Comparison of ENCODE assay signal across 2 cellular contexts in the genomic region with DNA sequence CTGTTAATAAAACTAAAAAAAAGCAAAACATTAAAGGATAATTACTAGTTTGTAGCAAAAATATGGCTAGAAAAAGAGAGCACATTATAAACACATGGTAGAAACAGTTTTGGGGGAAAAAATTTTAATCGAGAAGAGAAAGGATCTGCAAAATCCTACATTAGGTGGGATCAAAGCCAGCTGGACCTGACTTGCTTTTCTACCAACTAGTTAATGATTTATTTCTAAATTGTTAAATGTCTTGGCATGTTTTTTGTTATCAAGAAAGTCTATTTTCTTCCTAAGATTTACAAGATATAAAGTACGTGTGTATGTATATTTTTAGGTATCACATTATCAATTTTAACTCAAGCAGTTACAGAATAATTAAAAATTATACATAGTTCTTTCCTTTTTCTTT.
TF ChIP-seq lines count a peak whose summit lies in the region.

No MANE protein-coding gene starts in this region.

TF ChIP-seq in liver, 16 proteins besides CTCF, POLR2A, EP300 and RAD21 (continued from another document):
- TF ChIP-seq, protein P1, sequence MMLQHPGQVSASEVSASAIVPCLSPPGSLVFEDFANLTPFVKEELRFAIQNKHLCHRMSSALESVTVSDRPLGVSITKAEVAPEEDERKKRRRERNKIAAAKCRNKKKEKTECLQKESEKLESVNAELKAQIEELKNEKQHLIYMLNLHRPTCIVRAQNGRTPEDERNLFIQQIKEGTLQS (IDR thresholded peaks at IDR 0.05): no peak
- TF ChIP-seq, protein P2, sequence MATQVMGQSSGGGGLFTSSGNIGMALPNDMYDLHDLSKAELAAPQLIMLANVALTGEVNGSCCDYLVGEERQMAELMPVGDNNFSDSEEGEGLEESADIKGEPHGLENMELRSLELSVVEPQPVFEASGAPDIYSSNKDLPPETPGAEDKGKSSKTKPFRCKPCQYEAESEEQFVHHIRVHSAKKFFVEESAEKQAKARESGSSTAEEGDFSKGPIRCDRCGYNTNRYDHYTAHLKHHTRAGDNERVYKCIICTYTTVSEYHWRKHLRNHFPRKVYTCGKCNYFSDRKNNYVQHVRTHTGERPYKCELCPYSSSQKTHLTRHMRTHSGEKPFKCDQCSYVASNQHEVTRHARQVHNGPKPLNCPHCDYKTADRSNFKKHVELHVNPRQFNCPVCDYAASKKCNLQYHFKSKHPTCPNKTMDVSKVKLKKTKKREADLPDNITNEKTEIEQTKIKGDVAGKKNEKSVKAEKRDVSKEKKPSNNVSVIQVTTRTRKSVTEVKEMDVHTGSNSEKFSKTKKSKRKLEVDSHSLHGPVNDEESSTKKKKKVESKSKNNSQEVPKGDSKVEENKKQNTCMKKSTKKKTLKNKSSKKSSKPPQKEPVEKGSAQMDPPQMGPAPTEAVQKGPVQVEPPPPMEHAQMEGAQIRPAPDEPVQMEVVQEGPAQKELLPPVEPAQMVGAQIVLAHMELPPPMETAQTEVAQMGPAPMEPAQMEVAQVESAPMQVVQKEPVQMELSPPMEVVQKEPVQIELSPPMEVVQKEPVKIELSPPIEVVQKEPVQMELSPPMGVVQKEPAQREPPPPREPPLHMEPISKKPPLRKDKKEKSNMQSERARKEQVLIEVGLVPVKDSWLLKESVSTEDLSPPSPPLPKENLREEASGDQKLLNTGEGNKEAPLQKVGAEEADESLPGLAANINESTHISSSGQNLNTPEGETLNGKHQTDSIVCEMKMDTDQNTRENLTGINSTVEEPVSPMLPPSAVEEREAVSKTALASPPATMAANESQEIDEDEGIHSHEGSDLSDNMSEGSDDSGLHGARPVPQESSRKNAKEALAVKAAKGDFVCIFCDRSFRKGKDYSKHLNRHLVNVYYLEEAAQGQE (IDR thresholded peaks at IDR 0.05): no peak
- TF ChIP-seq HNF4G (IDR thresholded peaks at IDR 0.05): no peak
- no peak for TF ChIP-seq NR2F2 (IDR thresholded peaks at IDR 0.05)
- TF ChIP-seq, protein P3, sequence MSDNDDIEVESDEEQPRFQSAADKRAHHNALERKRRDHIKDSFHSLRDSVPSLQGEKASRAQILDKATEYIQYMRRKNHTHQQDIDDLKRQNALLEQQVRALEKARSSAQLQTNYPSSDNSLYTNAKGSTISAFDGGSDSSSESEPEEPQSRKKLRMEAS (IDR thresholded peaks at IDR 0.05): no peak
- no peak for TF ChIP-seq FOXA2 (IDR thresholded peaks at IDR 0.05)
- no peak for TF ChIP-seq EGR1 (IDR thresholded peaks at IDR 0.05; ENCODE audit: low read depth in 2 of 2)
- TF ChIP-seq TAF1 (conservative IDR thresholded peaks at IDR 0.05): no peak
- no peak for TF ChIP-seq FOXA1 (IDR thresholded peaks at IDR 0.05)
- no peak for TF ChIP-seq JUND (IDR thresholded peaks at IDR 0.05)
- TF ChIP-seq, protein P4, sequence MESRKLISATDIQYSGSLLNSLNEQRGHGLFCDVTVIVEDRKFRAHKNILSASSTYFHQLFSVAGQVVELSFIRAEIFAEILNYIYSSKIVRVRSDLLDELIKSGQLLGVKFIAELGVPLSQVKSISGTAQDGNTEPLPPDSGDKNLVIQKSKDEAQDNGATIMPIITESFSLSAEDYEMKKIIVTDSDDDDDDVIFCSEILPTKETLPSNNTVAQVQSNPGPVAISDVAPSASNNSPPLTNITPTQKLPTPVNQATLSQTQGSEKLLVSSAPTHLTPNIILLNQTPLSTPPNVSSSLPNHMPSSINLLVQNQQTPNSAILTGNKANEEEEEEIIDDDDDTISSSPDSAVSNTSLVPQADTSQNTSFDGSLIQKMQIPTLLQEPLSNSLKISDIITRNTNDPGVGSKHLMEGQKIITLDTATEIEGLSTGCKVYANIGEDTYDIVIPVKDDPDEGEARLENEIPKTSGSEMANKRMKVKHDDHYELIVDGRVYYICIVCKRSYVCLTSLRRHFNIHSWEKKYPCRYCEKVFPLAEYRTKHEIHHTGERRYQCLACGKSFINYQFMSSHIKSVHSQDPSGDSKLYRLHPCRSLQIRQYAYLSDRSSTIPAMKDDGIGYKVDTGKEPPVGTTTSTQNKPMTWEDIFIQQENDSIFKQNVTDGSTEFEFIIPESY (IDR thresholded peaks at IDR 0.05): no peak
- TF ChIP-seq YY1 (IDR thresholded peaks at IDR 0.05): no peak
- TF ChIP-seq SP1 (IDR thresholded peaks at IDR 0.05): no peak

TF ChIP-seq in HepG2, 621 proteins besides CTCF, POLR2A, EP300 and RAD21 (continued from another document):
- TF ChIP-seq, protein P5, sequence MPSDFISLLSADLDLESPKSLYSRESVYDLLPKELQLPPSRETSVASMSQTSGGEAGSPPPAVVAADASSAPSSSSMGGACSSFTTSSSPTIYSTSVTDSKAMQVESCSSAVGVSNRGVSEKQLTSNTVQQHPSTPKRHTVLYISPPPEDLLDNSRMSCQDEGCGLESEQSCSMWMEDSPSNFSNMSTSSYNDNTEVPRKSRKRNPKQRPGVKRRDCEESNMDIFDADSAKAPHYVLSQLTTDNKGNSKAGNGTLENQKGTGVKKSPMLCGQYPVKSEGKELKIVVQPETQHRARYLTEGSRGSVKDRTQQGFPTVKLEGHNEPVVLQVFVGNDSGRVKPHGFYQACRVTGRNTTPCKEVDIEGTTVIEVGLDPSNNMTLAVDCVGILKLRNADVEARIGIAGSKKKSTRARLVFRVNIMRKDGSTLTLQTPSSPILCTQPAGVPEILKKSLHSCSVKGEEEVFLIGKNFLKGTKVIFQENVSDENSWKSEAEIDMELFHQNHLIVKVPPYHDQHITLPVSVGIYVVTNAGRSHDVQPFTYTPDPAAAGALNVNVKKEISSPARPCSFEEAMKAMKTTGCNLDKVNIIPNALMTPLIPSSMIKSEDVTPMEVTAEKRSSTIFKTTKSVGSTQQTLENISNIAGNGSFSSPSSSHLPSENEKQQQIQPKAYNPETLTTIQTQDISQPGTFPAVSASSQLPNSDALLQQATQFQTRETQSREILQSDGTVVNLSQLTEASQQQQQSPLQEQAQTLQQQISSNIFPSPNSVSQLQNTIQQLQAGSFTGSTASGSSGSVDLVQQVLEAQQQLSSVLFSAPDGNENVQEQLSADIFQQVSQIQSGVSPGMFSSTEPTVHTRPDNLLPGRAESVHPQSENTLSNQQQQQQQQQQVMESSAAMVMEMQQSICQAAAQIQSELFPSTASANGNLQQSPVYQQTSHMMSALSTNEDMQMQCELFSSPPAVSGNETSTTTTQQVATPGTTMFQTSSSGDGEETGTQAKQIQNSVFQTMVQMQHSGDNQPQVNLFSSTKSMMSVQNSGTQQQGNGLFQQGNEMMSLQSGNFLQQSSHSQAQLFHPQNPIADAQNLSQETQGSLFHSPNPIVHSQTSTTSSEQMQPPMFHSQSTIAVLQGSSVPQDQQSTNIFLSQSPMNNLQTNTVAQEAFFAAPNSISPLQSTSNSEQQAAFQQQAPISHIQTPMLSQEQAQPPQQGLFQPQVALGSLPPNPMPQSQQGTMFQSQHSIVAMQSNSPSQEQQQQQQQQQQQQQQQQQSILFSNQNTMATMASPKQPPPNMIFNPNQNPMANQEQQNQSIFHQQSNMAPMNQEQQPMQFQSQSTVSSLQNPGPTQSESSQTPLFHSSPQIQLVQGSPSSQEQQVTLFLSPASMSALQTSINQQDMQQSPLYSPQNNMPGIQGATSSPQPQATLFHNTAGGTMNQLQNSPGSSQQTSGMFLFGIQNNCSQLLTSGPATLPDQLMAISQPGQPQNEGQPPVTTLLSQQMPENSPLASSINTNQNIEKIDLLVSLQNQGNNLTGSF (CRISPR knock-in tag; IDR thresholded peaks at IDR 0.05): no peak
- TF ChIP-seq REPIN1 (CRISPR knock-in tag; IDR thresholded peaks at IDR 0.05; ENCODE audit: borderline replicate concordance, low read depth) (no peak), NFE2 (CRISPR knock-in tag; IDR thresholded peaks at IDR 0.05) (no peak), ONECUT2 (CRISPR knock-in tag; IDR thresholded peaks at IDR 0.05) (no peak), SATB2 (CRISPR knock-in tag; IDR thresholded peaks at IDR 0.05) (no peak), CBX2 (IDR thresholded peaks at IDR 0.05; ENCODE audit: low read depth, low read length) (no peak), CBX2 (CRISPR knock-in tag; IDR thresholded peaks at IDR 0.05; ENCODE audit: low read depth) (no peak), NBN (conservative IDR thresholded peaks at IDR 0.05) (no peak)
- TF ChIP-seq, protein P6, sequence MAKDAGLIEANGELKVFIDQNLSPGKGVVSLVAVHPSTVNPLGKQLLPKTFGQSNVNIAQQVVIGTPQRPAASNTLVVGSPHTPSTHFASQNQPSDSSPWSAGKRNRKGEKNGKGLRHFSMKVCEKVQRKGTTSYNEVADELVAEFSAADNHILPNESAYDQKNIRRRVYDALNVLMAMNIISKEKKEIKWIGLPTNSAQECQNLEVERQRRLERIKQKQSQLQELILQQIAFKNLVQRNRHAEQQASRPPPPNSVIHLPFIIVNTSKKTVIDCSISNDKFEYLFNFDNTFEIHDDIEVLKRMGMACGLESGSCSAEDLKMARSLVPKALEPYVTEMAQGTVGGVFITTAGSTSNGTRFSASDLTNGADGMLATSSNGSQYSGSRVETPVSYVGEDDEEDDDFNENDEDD (CRISPR knock-in tag; IDR thresholded peaks at IDR 0.05; ENCODE audit: borderline replicate concordance): no peak
- TF ChIP-seq, protein P7, sequence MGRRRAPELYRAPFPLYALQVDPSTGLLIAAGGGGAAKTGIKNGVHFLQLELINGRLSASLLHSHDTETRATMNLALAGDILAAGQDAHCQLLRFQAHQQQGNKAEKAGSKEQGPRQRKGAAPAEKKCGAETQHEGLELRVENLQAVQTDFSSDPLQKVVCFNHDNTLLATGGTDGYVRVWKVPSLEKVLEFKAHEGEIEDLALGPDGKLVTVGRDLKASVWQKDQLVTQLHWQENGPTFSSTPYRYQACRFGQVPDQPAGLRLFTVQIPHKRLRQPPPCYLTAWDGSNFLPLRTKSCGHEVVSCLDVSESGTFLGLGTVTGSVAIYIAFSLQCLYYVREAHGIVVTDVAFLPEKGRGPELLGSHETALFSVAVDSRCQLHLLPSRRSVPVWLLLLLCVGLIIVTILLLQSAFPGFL (CRISPR knock-in tag; IDR thresholded peaks at IDR 0.05): no peak
- TF ChIP-seq, protein P8, sequence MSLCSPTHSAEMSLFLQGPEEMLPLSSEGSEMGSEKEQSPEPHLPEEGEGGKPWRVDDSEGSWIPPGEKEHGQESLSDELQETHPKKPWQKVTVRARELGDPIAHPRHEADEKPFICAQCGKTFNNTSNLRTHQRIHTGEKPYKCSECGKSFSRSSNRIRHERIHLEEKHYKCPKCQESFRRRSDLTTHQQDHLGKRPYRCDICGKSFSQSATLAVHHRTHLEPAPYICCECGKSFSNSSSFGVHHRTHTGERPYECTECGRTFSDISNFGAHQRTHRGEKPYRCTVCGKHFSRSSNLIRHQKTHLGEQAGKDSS (CRISPR knock-in tag; IDR thresholded peaks at IDR 0.05; ENCODE audit: borderline replicate concordance, low read depth): no peak
TF ChIP-seq in HepG2: peak in this region for 0.
